1 cellular context compared by ENCODE assay signal in genomic region chrX:154315416-154315815, GRCh38.
TF ChIP-seq lines count a peak whose summit lies in the region.

No MANE protein-coding gene starts in this region.

TF ChIP-seq in WTC11, 78 proteins besides CTCF, POLR2A, EP300 and RAD21:
- TF ChIP-seq STAT6 (CRISPR knock-in tag; conservative IDR thresholded peaks at IDR 0.05; ENCODE audit: low read depth) (no peak), PRRX2 (CRISPR knock-in tag; IDR thresholded peaks at IDR 0.05) (no peak), ZNF671 (CRISPR knock-in tag; IDR thresholded peaks at IDR 0.05) (no peak), ELF4 (CRISPR knock-in tag; IDR thresholded peaks at IDR 0.05; ENCODE audit: low read depth) (no peak), AFF4 (CRISPR knock-in tag; IDR thresholded peaks at IDR 0.05; ENCODE audit: borderline replicate concordance) (no peak), MLX (CRISPR knock-in tag; IDR thresholded peaks at IDR 0.05) (no peak), NFYB (CRISPR knock-in tag; conservative IDR thresholded peaks at IDR 0.05; ENCODE audit: low read depth) (no peak), ZNF416 (CRISPR knock-in tag; IDR thresholded peaks at IDR 0.05) (no peak), NFE2L1 (CRISPR knock-in tag; IDR thresholded peaks at IDR 0.05) (no peak), USF2 (CRISPR knock-in tag; IDR thresholded peaks at IDR 0.05) (no peak), NR2C2 (CRISPR knock-in tag; IDR thresholded peaks at IDR 0.05) (no peak), ZNF396 (CRISPR knock-in tag; IDR thresholded peaks at IDR 0.05; ENCODE audit: borderline replicate concordance) (no peak), NR3C1 (CRISPR knock-in tag; conservative IDR thresholded peaks at IDR 0.05; ENCODE audit: low read depth) (no peak)
- TF ChIP-seq, protein P1, sequence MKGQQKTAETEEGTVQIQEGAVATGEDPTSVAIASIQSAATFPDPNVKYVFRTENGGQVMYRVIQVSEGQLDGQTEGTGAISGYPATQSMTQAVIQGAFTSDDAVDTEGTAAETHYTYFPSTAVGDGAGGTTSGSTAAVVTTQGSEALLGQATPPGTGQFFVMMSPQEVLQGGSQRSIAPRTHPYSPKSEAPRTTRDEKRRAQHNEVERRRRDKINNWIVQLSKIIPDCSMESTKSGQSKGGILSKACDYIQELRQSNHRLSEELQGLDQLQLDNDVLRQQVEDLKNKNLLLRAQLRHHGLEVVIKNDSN (CRISPR knock-in tag; IDR thresholded peaks at IDR 0.05) = no peak
